10 cellular contexts compared by ENCODE assay signal in the genomic region with DNA sequence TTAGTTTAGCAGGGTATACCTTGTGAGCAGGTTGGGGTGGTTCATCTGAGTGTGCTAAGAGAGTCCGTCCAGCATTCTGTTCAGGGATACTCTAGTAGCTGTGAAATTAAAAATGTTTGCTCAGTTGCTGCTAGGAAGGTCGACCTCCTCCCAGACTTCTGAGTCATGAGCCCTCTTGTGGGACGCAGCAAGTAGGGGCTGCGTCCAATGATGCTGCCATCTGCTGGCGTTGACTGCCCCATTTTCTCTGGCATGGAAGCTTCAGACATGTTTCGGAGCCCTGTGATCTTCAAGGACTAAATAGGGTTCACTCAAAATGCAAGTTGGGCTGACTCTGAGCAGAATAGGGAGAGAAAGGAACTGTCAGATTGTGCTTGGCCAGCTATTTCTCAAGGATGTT.
DNase-seq lines count a peak whose midpoint lies in the region; ATAC-seq and TF ChIP-seq lines count a peak whose summit lies in the region.
"Had no signal": no experiment of that assay in that cellular context is flagged by ENCODE, and none has a peak within 500 bp of the region (broad histone marks: within the 10 kb centered on the region; RNA-seq: fewer than 3 reads in every experiment).

No MANE protein-coding gene starts in this region.

- CTCF ChIA-PET in OCI-LY7 (lab: Charles Lee; ENCODE audit: unreplicated experiment) = no interaction called here

- ATAC-seq in GM19351 (IDR thresholded peaks at IDR 0.05; ENCODE audit: unreplicated experiment) (peak; percentile 61), body of pancreas (no peak), left lobe of liver (peak; percentile 72), HG03342 (IDR thresholded peaks at IDR 0.05; ENCODE audit: unreplicated experiment) (no peak)
- ATAC-seq: K562 had no signal

- H3K27me3 ChIP-seq in BE2C (no peaks in the 10 kb centered on the region), body of pancreas (no peaks in the 10 kb centered on the region)
- H3K27me3 ChIP-seq: neutrophil had no signal

- BruUV-seq in OCI-LY7 (replicated peaks; lab: Mats Ljungman, UMichigan) = no TSS peak

- peak; percentile 75 for DNase-seq in BE2C
- DNase-seq in OCI-LY7 (ENCODE audit: low spot score) = peak; percentile 30
- DNase-seq in body of pancreas = peak in 3 of 4 donors; percentile 17 to 48 (median 32)
- no peak for DNase-seq in left lobe of liver (ENCODE audit: low spot score)
- peak; percentile 12 to 32 for DNase-seq in stimulated activated CD8-positive, alpha-beta memory T cell treated with anti-CD3 and anti-CD28 coated beads, Interleukin-7, amount 100 ng/mL, for 4 hours (ENCODE audit: low read depth in 2 of 2)
- DNase-seq in GF-D8 (lab: John Stamatoyannopoulos, UW) = no peak

- no peaks in the 10 kb centered on the region for H3K79me2 ChIP-seq in OCI-LY7 (ENCODE audit: insufficient read depth, low read depth, low read length)

- 28 to 56% methylated on average over 6 of the region's 6 CpGs for WGBS in body of pancreas, 2 donors

- H3K36me3 ChIP-seq in BE2C = no peaks in the 10 kb centered on the region
- no peaks in the 10 kb centered on the region for H3K36me3 ChIP-seq in OCI-LY7 (ENCODE audit: insufficient read depth, low read length)
- H3K36me3 ChIP-seq in body of pancreas (replicated peaks in 1 of 2; ENCODE audit: insufficient read depth in 1 of 2, low read depth in 2 of 2) = no peaks in the 10 kb centered on the region
- H3K36me3 ChIP-seq: neutrophil had no signal

- no peaks in the 10 kb centered on the region for H4K20me1 ChIP-seq in OCI-LY7 (ENCODE audit: insufficient read depth, low read length)

- H3K4me3 ChIP-seq in BE2C (ENCODE audit: low read depth, low read length) = no peak overlapping the region
- H3K4me3 ChIP-seq in OCI-LY7 (ENCODE audit: low read depth, low read length, poor library complexity, severe bottlenecking) = no peak overlapping the region
- H3K4me3 ChIP-seq in body of pancreas = no peak overlapping the region
- H3K4me3 ChIP-seq: K562 had no signal

- TF ChIP-seq CTCF in BE2C (IDR thresholded peaks at IDR 0.05; ENCODE audit: low read depth, low read length) (peak; percentile 87), OCI-LY7 (conservative IDR thresholded peaks at IDR 0.05; ENCODE audit: low read length) (peak; percentile 71), body of pancreas (IDR thresholded peaks at IDR 0.05) (peak in 4 of 7 experiments; percentile 5 to 46 (median 22))

- H3K4me1 ChIP-seq in BE2C (no peaks in the 10 kb centered on the region), OCI-LY7 (ENCODE audit: insufficient read depth, low read length, poor library complexity, severe bottlenecking) (no peaks in the 10 kb centered on the region), body of pancreas (peaks cover 4% of the 10 kb centered on the region)

- no peaks in the 10 kb centered on the region for H3K9me3 ChIP-seq in BE2C
- no peaks in the 10 kb centered on the region for H3K9me3 ChIP-seq in OCI-LY7 (ENCODE audit: low read length)
- peaks cover 0 to 7% (median 0%) of the 10 kb centered on the region in 3 donors for H3K9me3 ChIP-seq in body of pancreas
- H3K9me3 ChIP-seq: neutrophil had no signal

- H3K9me2 ChIP-seq in OCI-LY7 (ENCODE audit: insufficient read depth, low read length) = no peaks in the 10 kb centered on the region

- POLR2A ChIA-PET in OCI-LY7 (lab: Charles Lee) = no interaction called here

- H3K4me2 ChIP-seq in OCI-LY7 (ENCODE audit: low read length) = no peak overlapping the region

- TF ChIP-seq POLR2A in body of pancreas (IDR thresholded peaks at IDR 0.05) = no peak

- intact Hi-C loops in OCI-LY7 (cut with micrococcal nuclease; ENCODE audit: unreplicated experiment) = loop anchor here (5.0 kb wide), 1 partner anchor 788 kb away; no protein-coding TSS in a partner anchor
- intact Hi-C loops in body of pancreas (cut with DNase I) = no loop called here

- no peak overlapping the region for H2AFZ ChIP-seq in OCI-LY7 (ENCODE audit: low read length)

- H3K27ac ChIP-seq in OCI-LY7 (ENCODE audit: low read depth, low read length, poor library complexity, severe bottlenecking) (no peak overlapping the region), body of pancreas (no peak overlapping the region)
- H3K27ac ChIP-seq: neutrophil had no signal

Comparison
In these comparisons a context has a peak if more than half of its experiments do, and no peak if none do; other contexts are left out.
1. DNase-seq: peak in BE2C (single experiment), OCI-LY7 (single experiment), body of pancreas (3 of 4) and stimulated activated CD8-positive, alpha-beta memory T cell treated with anti-CD3 and anti-CD28 coated beads, Interleukin-7, amount 100 ng/mL, for 4 hours (2 of 2); none in left lobe of liver (single experiment) and GF-D8 (single experiment).
2. CTCF ChIP-seq: peak in every context shown above with its lines; median percentile 87 in BE2C; 71 in OCI-LY7; 22 in body of pancreas.
3. ATAC-seq: peak in GM19351 (single experiment) and left lobe of liver (single experiment); none in body of pancreas (single experiment) and HG03342 (single experiment).